In genomic region chr14:95609398-95609990, GRCh38 we compare ENCODE assay signal across 9 cellular contexts.
DNase-seq lines count a peak whose midpoint lies in the region; ATAC-seq, FAIRE-seq and TF ChIP-seq lines count a peak whose summit lies in the region.
"Had no signal": no experiment of that assay in that cellular context is flagged by ENCODE, and none has a peak within 500 bp of the region (broad histone marks: within the 10 kb centered on the region; RNA-seq: fewer than 3 reads in every experiment).

No MANE protein-coding gene starts in this region.

- H3K27ac ChIP-seq in astrocyte (ENCODE audit: low read depth, low read length) (no peak overlapping the region), right lobe of liver (no peak overlapping the region), suprapubic skin (no peak overlapping the region)

- H3K9ac ChIP-seq in astrocyte (ENCODE audit: low read length) = no peak overlapping the region

- ATAC-seq in right lobe of liver = peak; percentile 46 to 68 (median 56)
- ATAC-seq in HG03097 (IDR thresholded peaks at IDR 0.05; ENCODE audit: low FRiP score, unreplicated experiment) = no peak

- H3K4me3 ChIP-seq in astrocyte (ENCODE audit: insufficient read depth, low read depth, low read length) (no peak overlapping the region), right lobe of liver (no peak overlapping the region), suprapubic skin (no peak overlapping the region)

- intact Hi-C loops in right lobe of liver (cut with DNase I) = no loop called here

- TF ChIP-seq POLR2A in right lobe of liver (IDR thresholded peaks at IDR 0.05) (no peak), suprapubic skin (IDR thresholded peaks at IDR 0.05) (no peak)

- peak; percentile 40 for TF ChIP-seq CTCF in astrocyte (IDR thresholded peaks at IDR 0.05; ENCODE audit: insufficient read depth, low read depth, low read length)
- peak; percentile 21 to 65 (median 41) for TF ChIP-seq CTCF in right lobe of liver (IDR thresholded peaks at IDR 0.05)
- peak in 1 of 2 donors; percentile 40 for TF ChIP-seq CTCF in suprapubic skin (IDR thresholded peaks at IDR 0.05)

- H3K27me3 ChIP-seq in astrocyte (ENCODE audit: insufficient read depth, low read length) = no peaks in the 10 kb centered on the region
- no peaks in the 10 kb centered on the region for H3K27me3 ChIP-seq in right lobe of liver
- H3K27me3 ChIP-seq in suprapubic skin = peaks cover 58% of the 10 kb centered on the region

- H2AFZ ChIP-seq in astrocyte (ENCODE audit: low read depth, low read length) = no peak overlapping the region

- no peaks in the 10 kb centered on the region for H3K9me3 Mint-ChIP-seq in astrocyte (ENCODE audit: unreplicated experiment)
- peaks cover 0 to 1% (median 0%) of the 10 kb centered on the region in 6 donors for H3K9me3 Mint-ChIP-seq in immature natural killer cell
- H3K9me3 Mint-ChIP-seq: central memory CD8-positive, alpha-beta T cell had no signal

- FAIRE-seq in astrocyte (lab: Jason Lieb, UNC) = no peak

- H3K4me3 Mint-ChIP-seq in astrocyte (ENCODE audit: unreplicated experiment) = no peak overlapping the region
- H3K4me3 Mint-ChIP-seq in immature natural killer cell = no peak overlapping the region
- H3K4me3 Mint-ChIP-seq: central memory CD8-positive, alpha-beta T cell had no signal

- H3K36me3 Mint-ChIP-seq in astrocyte (ENCODE audit: low read depth, unreplicated experiment) (no peaks in the 10 kb centered on the region), immature natural killer cell (no peaks in the 10 kb centered on the region)

- TF ChIP-seq EP300 in suprapubic skin (IDR thresholded peaks at IDR 0.05) = no peak

- H3K9me3 ChIP-seq in astrocyte (ENCODE audit: insufficient read depth, low read depth, low read length) (no peaks in the 10 kb centered on the region), right lobe of liver (no peaks in the 10 kb centered on the region), suprapubic skin (no peaks in the 10 kb centered on the region)

- H3K4me1 ChIP-seq in astrocyte (ENCODE audit: insufficient read depth, low read length) (no peaks in the 10 kb centered on the region), right lobe of liver (no peaks in the 10 kb centered on the region), suprapubic skin (no peaks in the 10 kb centered on the region)

- H3K4me2 ChIP-seq in astrocyte (ENCODE audit: low read length) = no peak overlapping the region

- H3K79me2 ChIP-seq in astrocyte (ENCODE audit: insufficient read depth, low read length) = no peaks in the 10 kb centered on the region

- DNase-seq in stimulated activated CD4-positive, alpha-beta T cell treated with anti-CD3 and anti-CD28 coated beads, Interleukin-15, amount 100 ng/mL, for 24 hours = peak; percentile 40
- DNase-seq in stimulated activated CD4-positive, alpha-beta T cell treated with anti-CD3 and anti-CD28 coated beads, Interleukin-1b, Interleukin-23, amount 100 ng/mL, for 48 hours = no peak
- DNase-seq in NCI-H146 treated with DMSO at 0.1 percent for 48 hours (lab: John Stamatoyannopoulos, UW; ENCODE audit: unreplicated experiment) = peak; percentile 10
- no peak for DNase-seq in astrocyte (ENCODE audit: low read depth)
- no peak for DNase-seq in right lobe of liver
- DNase-seq in immature natural killer cell = no peak
- DNase-seq in suprapubic skin (ENCODE audit: low spot score in 2 of 2) = no peak

- no peaks in the 10 kb centered on the region for H3K36me3 ChIP-seq in astrocyte (ENCODE audit: insufficient read depth, low read length)
- H3K36me3 ChIP-seq in right lobe of liver = no peaks in the 10 kb centered on the region
- no peaks in the 10 kb centered on the region for H3K36me3 ChIP-seq in suprapubic skin

- H3K27ac Mint-ChIP-seq in astrocyte (ENCODE audit: unreplicated experiment) (no peak overlapping the region), immature natural killer cell (no peak overlapping the region)

- H3K27me3 Mint-ChIP-seq in astrocyte (ENCODE audit: low read depth, unreplicated experiment) (peaks cover 47% of the 10 kb centered on the region), immature natural killer cell (ENCODE audit: low read depth in 3 of 3) (peaks cover 3 to 19% (median 6%) of the 10 kb centered on the region in 3 donors)

- H3K4me1 Mint-ChIP-seq in astrocyte (ENCODE audit: low read depth, unreplicated experiment) = no peaks in the 10 kb centered on the region
- H3K4me1 Mint-ChIP-seq in immature natural killer cell = no peaks in the 10 kb centered on the region
- H3K4me1 Mint-ChIP-seq: central memory CD8-positive, alpha-beta T cell had no signal

- H4K20me1 ChIP-seq in astrocyte (ENCODE audit: insufficient read depth, low read length) = no peaks in the 10 kb centered on the region

- whole genome bisulfite sequencing in right lobe of liver (ENCODE audit: insufficient coverage, low coverage, low lambda C conversion rate, missing lambda C conversion rate) = 30% methylated on average over 6 of the region's 7 CpGs
- WGBS in suprapubic skin = 39% methylated on average over 7 of the region's 7 CpGs

Comparison
In these comparisons a context has a peak if more than half of its experiments do, and no peak if none do; other contexts are left out.
1. DNase-seq: peak in stimulated activated CD4-positive, alpha-beta T cell treated with anti-CD3 and anti-CD28 coated beads, Interleukin-15, amount 100 ng/mL, for 24 hours (single experiment) and NCI-H146 treated with DMSO at 0.1 percent for 48 hours (single experiment); none in stimulated activated CD4-positive, alpha-beta T cell treated with anti-CD3 and anti-CD28 coated beads, Interleukin-1b, Interleukin-23, amount 100 ng/mL, for 48 hours (single experiment), astrocyte (single experiment), right lobe of liver (0 of 3), immature natural killer cell (0 of 3) and suprapubic skin (0 of 2).